1 cellular context compared by ENCODE assay signal in the genomic region with DNA sequence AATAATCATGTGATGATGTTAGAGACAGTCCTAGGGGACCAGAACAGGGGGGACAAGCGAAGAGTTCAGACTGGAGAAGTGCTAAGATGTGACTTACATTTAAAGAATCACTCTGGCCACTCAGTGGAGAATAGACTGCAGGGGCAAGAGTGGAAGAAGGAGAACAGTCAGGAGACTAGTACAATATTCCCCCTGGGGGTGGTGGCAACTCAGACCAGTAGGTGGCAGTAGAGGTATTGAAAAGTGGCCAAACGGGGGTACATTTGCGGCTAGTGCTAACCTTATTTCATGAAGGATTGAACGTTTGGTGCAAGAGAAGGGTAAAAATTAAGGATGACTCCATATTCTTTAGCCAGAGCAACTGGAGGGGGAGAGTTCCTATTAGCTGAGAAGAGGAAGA.
TF ChIP-seq lines count a peak whose summit lies in the region.

No MANE protein-coding gene starts in this region.

TF ChIP-seq in HCT116, 20 proteins besides CTCF, POLR2A, EP300 and RAD21:
- TF ChIP-seq, protein P1, sequence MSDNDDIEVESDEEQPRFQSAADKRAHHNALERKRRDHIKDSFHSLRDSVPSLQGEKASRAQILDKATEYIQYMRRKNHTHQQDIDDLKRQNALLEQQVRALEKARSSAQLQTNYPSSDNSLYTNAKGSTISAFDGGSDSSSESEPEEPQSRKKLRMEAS (IDR thresholded peaks at IDR 0.05): no peak
- TF ChIP-seq EZH2 (IDR thresholded peaks at IDR 0.05) (no peak), ELF1 (IDR thresholded peaks at IDR 0.05; ENCODE audit: borderline replicate concordance, low read depth) (no peak), ZNF274 (IDR thresholded peaks at IDR 0.05; ENCODE audit: low read depth, low read length) (no peak), ZFX (IDR thresholded peaks at IDR 0.05) (no peak), YY1 (IDR thresholded peaks at IDR 0.05; ENCODE audit: extremely low read depth, insufficient replicate concordance, low read depth, low read length) (no peak), JUND (IDR thresholded peaks at IDR 0.05) (no peak), FOSL1 (IDR thresholded peaks at IDR 0.05; ENCODE audit: low read depth) (no peak), POLR2AphosphoS5 (IDR thresholded peaks at IDR 0.05; ENCODE audit: low read depth, low read length) (no peak), SP1 (IDR thresholded peaks at IDR 0.05; ENCODE audit: low read depth) (no peak)
